In genomic region chr6:39428152-39428551, GRCh38 we compare ENCODE assay signal across 19 cellular contexts.
DNase-seq lines count a peak whose midpoint lies in the region; ATAC-seq, FAIRE-seq and TF ChIP-seq lines count a peak whose summit lies in the region.
"Had no signal": no experiment of that assay in that cellular context is flagged by ENCODE, and none has a peak within 500 bp of the region (broad histone marks: within the 10 kb centered on the region; RNA-seq: fewer than 3 reads in every experiment).

No MANE protein-coding gene starts in this region.

- peaks cover 7% of the 10 kb centered on the region for H3K9me3 Mint-ChIP-seq in MCF 10A (ENCODE audit: unreplicated experiment)
- no peaks in the 10 kb centered on the region for H3K9me3 Mint-ChIP-seq in activated CD4-positive, alpha-beta T cell treated with anti-CD3 and anti-CD28 coated beads, Interleukin-2, amount 10 ng/mL, durations not matched to agents 24 days and 14 days
- H3K9me3 Mint-ChIP-seq: CD8-positive, alpha-beta T cell; H9 had no signal

- H3K27ac ChIP-seq in breast epithelium (no peak overlapping the region), foreskin keratinocyte (no peak overlapping the region), upper lobe of right lung (no peak overlapping the region), transverse colon (no peak overlapping the region)
- H3K27ac ChIP-seq: BLaER1 treated with 17β-estradiol and CSF1 and Interleukin-3, amounts not matched to agents 10 nM and 100 nM had no signal

- no peak for FAIRE-seq in bronchial epithelial cell (lab: Jason Lieb, UNC)
- FAIRE-seq: G401.6, GM12891, GM19239, H1 had no signal

- no TSS peak for BruUV-seq in MCF 10A (replicated peaks; lab: Mats Ljungman, UMichigan)

- no peak overlapping the region for H3K4me3 Mint-ChIP-seq in MCF 10A (ENCODE audit: unreplicated experiment)
- no peak overlapping the region for H3K4me3 Mint-ChIP-seq in activated CD4-positive, alpha-beta T cell treated with anti-CD3 and anti-CD28 coated beads, Interleukin-2, amount 10 ng/mL, durations not matched to agents 24 days and 14 days
- H3K4me3 Mint-ChIP-seq: B cell; CD8-positive, alpha-beta T cell; H9 had no signal

- CTCF ChIA-PET in MCF 10A (lab: Yijun Ruan, JAX) = interaction anchor here (0.8 kb wide), 1 partner anchor 15 kb away, joined by 3 read pairs; no protein-coding TSS in a partner anchor

- no peaks in the 10 kb centered on the region for H3K27me3 Mint-ChIP-seq in MCF 10A (ENCODE audit: insufficient read depth, unreplicated experiment)
- H3K27me3 Mint-ChIP-seq in activated CD4-positive, alpha-beta T cell treated with anti-CD3 and anti-CD28 coated beads, Interleukin-2, amount 10 ng/mL, durations not matched to agents 24 days and 14 days = no peaks in the 10 kb centered on the region

- POLR2A ChIA-PET in MCF 10A (lab: Yijun Ruan, JAX) = interaction anchor here (0.7 to 1.7 kb wide), 2 partner anchors 408 to 1644 kb away, joined by 3 read pairs; partner anchors contain the start of genes NFYA and OARD1

- H3K4me1 Mint-ChIP-seq in MCF 10A (ENCODE audit: insufficient read depth, unreplicated experiment) = peaks cover 25% of the 10 kb centered on the region
- no peaks in the 10 kb centered on the region for H3K4me1 Mint-ChIP-seq in activated CD4-positive, alpha-beta T cell treated with anti-CD3 and anti-CD28 coated beads, Interleukin-2, amount 10 ng/mL, durations not matched to agents 24 days and 14 days
- H3K4me1 Mint-ChIP-seq: B cell had no signal

- H3K27me3 ChIP-seq in breast epithelium (no peaks in the 10 kb centered on the region), bronchial epithelial cell (ENCODE audit: control insufficient read depth, insufficient read depth, low read length) (no peaks in the 10 kb centered on the region), foreskin keratinocyte (no peaks in the 10 kb centered on the region), upper lobe of right lung (no peaks in the 10 kb centered on the region), transverse colon (no peaks in the 10 kb centered on the region)
- H3K27me3 ChIP-seq: BLaER1 treated with 17β-estradiol and CSF1 and Interleukin-3, amounts not matched to agents 10 nM and 100 nM had no signal

- TF ChIP-seq POLR2A in breast epithelium (IDR thresholded peaks at IDR 0.05) (no peak), transverse colon (IDR thresholded peaks at IDR 0.05) (no peak)

- H3K36me3 ChIP-seq in breast epithelium (no peaks in the 10 kb centered on the region), bronchial epithelial cell (ENCODE audit: control insufficient read depth, insufficient read depth, low read length) (no peaks in the 10 kb centered on the region), upper lobe of right lung (no peaks in the 10 kb centered on the region), transverse colon (no peaks in the 10 kb centered on the region)
- H3K36me3 ChIP-seq: BLaER1 treated with 17β-estradiol and CSF1 and Interleukin-3, amounts not matched to agents 10 nM and 100 nM had no signal

- no peak overlapping the region for H3K27ac Mint-ChIP-seq in MCF 10A (ENCODE audit: low read depth, unreplicated experiment)
- H3K27ac Mint-ChIP-seq in activated CD4-positive, alpha-beta T cell treated with anti-CD3 and anti-CD28 coated beads, Interleukin-2, amount 10 ng/mL, durations not matched to agents 24 days and 14 days = no peak overlapping the region
- H3K27ac Mint-ChIP-seq: B cell; CD8-positive, alpha-beta T cell; H9 had no signal

- ATAC-seq in foreskin keratinocyte (peak; percentile 63), upper lobe of right lung (no peak)
- ATAC-seq: CD8-positive, alpha-beta T cell had no signal

- in situ Hi-C loops in transverse colon (cut with MboI; ENCODE audit: low pct_ligation_motif_present in 1 of 4, low pct_unique_long_range_greater_than_20kb in 1 of 4, low sequenced_read_pairs in 3 of 4) = no loop called here

- peaks cover 0 to 12% of the 10 kb centered on the region in 2 donors for H3K4me1 ChIP-seq in breast epithelium
- H3K4me1 ChIP-seq in foreskin keratinocyte = peaks cover 22% of the 10 kb centered on the region
- peaks cover 11% of the 10 kb centered on the region for H3K4me1 ChIP-seq in upper lobe of right lung
- peaks cover 4 to 40% (median 8%) of the 10 kb centered on the region in 4 donors for H3K4me1 ChIP-seq in transverse colon

- H3K4me3 ChIP-seq in breast epithelium (no peak overlapping the region), bronchial epithelial cell (ENCODE audit: low read depth, low read length) (no peak overlapping the region), upper lobe of right lung (no peak overlapping the region), transverse colon (no peak overlapping the region)
- H3K4me3 ChIP-seq: BLaER1 treated with 17β-estradiol and CSF1 and Interleukin-3, amounts not matched to agents 10 nM and 100 nM had no signal

- TF ChIP-seq CTCF in MCF 10A (IDR thresholded peaks at IDR 0.05; ENCODE audit: unreplicated experiment) (no peak), breast epithelium (IDR thresholded peaks at IDR 0.05) (no peak), bronchial epithelial cell (IDR thresholded peaks at IDR 0.05; ENCODE audit: insufficient read depth, low read length, severe bottlenecking) (no peak), foreskin keratinocyte (conservative IDR thresholded peaks at IDR 0.05) (no peak), upper lobe of right lung (IDR thresholded peaks at IDR 0.05) (no peak), transverse colon (IDR thresholded peaks at IDR 0.05) (no peak)

- H3K9me3 ChIP-seq in breast epithelium (no peaks in the 10 kb centered on the region), upper lobe of right lung (no peaks in the 10 kb centered on the region), transverse colon (no peaks in the 10 kb centered on the region)
- H3K9me3 ChIP-seq: BLaER1 treated with 17β-estradiol and CSF1 and Interleukin-3, amounts not matched to agents 10 nM and 100 nM had no signal

- no peaks in the 10 kb centered on the region for H3K36me3 Mint-ChIP-seq in MCF 10A (ENCODE audit: insufficient read depth, unreplicated experiment)
- H3K36me3 Mint-ChIP-seq in activated CD4-positive, alpha-beta T cell treated with anti-CD3 and anti-CD28 coated beads, Interleukin-2, amount 10 ng/mL, durations not matched to agents 24 days and 14 days (ENCODE audit: low read depth) = no peaks in the 10 kb centered on the region
- H3K36me3 Mint-ChIP-seq: CD8-positive, alpha-beta T cell had no signal

- 82 to 100% methylated on average over 2 to 3 of the region's 3 CpGs for WGBS in transverse colon (ENCODE audit: low coverage in 1 of 2), 2 donors

- intact Hi-C loops in MCF 10A (cut with micrococcal nuclease) = no loop called here
- intact Hi-C loops in breast epithelium (cut with DNase I; ENCODE audit: low total_unique reads) = no loop called here
- intact Hi-C loops in upper lobe of right lung (cut with DNase I) = no loop called here
- intact Hi-C loops in activated CD4-positive, alpha-beta T cell treated with anti-CD3 and anti-CD28 coated beads, Interleukin-2, amount 10 ng/mL, durations not matched to agents 24 days and 14 days (cut with micrococcal nuclease) = no loop called here
- intact Hi-C loops in transverse colon (cut with DNase I; ENCODE audit: low total_unique reads) = no loop called here

- DNase-seq in MCF 10A (ENCODE audit: unreplicated experiment) (peak; percentile 31), breast epithelium (ENCODE audit: low spot score in 2 of 2) (no peak), bronchial epithelial cell (ENCODE audit: low read depth) (peak; percentile 87), foreskin keratinocyte (peak; percentile 68 to 83), upper lobe of right lung (no peak), transverse colon (no peak)
- no peak for DNase-seq in activated CD4-positive, alpha-beta T cell treated with anti-CD3 and anti-CD28 coated beads, Interleukin-2, amount 10 ng/mL, durations not matched to agents 24 days and 14 days
- DNase-seq: 8988T; CD8-positive, alpha-beta T cell; COR-L47; DMS 273 treated with DMSO at 0.1 percent for 48 hours; DMS53; H9 had no signal

- no peak for TF ChIP-seq EP300 in transverse colon (IDR thresholded peaks at IDR 0.05; ENCODE audit: low read depth)

Comparison
In these comparisons a context has a peak if more than half of its experiments do, and no peak if none do; other contexts are left out.
1. DNase-seq: peak in MCF 10A (single experiment), bronchial epithelial cell (single experiment) and foreskin keratinocyte (2 of 2); none in breast epithelium (0 of 2), upper lobe of right lung (single experiment), activated CD4-positive, alpha-beta T cell treated with anti-CD3 and anti-CD28 coated beads, Interleukin-2, amount 10 ng/mL, durations not matched to agents 24 days and 14 days (single experiment) and transverse colon (single experiment).